In the genomic region with DNA sequence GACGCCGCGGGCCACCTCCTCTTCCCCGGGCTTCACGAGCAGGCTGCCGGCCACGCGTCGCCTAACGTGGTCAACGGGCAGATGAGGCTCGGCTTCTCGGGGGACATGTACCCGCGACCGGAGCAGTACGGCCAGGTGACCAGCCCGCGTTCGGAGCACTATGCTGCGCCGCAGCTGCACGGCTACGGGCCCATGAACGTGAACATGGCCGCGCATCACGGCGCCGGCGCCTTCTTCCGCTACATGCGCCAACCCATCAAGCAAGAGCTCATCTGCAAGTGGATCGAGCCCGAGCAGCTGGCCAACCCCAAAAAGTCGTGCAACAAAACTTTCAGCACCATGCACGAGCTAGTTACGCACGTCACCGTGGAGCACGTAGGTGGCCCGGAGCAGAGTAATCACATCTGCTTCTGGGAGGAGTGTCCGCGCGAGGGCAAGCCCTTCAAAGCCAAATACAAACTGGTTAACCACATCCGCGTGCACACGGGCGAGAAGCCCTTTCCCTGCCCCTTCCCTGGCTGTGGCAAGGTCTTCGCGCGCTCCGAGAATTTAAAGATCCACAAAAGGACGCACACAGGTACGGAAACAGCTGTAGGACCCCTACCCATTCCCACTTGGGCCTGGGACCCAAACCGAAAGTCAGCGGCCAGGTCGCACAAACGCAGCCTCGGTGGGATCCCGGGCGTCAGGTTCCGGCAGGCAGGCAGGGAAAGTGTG, we compare ENCODE assay signal across 9 cellular contexts. TPM values are rescaled to one million over a fixed set of nuclear protein-coding genes. Genes with fewer than 3 reads are reported as not detected.
A peak's percentile ranks its signal among the peaks of the same experiment; 100 is the strongest.
DNase-seq lines count a peak whose midpoint lies in the region; FAIRE-seq and TF ChIP-seq lines count a peak whose summit lies in the region.
"Had no signal": no experiment of that assay in that cellular context is flagged by ENCODE, and none has a peak within 500 bp of the region (broad histone marks: within the 10 kb centered on the region; RNA-seq: fewer than 3 reads in every experiment).

No MANE protein-coding gene starts in this region.

- H3K4me1 ChIP-seq in ES-I3 (ENCODE audit: insufficient read depth, low read length) (peaks cover 22% of the 10 kb centered on the region), NT2/D1 (ENCODE audit: insufficient read depth, insufficient read length) (peaks cover 15% of the 10 kb centered on the region), esophagus muscularis mucosa (peaks cover 37 to 78% (median 56%) of the 10 kb centered on the region in 4 donors), rectal smooth muscle tissue (ENCODE audit: control insufficient read depth, insufficient read depth, low read length) (peaks cover 2% of the 10 kb centered on the region), small intestine (ENCODE audit: control insufficient read depth in 2 of 2, insufficient read depth in 1 of 2, low read depth in 1 of 2, low read length in 1 of 2) (peaks cover 0 to 3% of the 10 kb centered on the region in 2 donors), transverse colon (peaks cover 7 to 38% (median 27%) of the 10 kb centered on the region in 4 donors)

- DNase-seq in NT2/D1 (ENCODE audit: low read depth, low spot score) (no peak), esophagus muscularis mucosa (ENCODE audit: extremely low spot score) (peak; percentile 70), ureter (ENCODE audit: low spot score) (no peak), NCI-H187 treated with DMSO at 0.1 percent for 48 hours (lab: John Stamatoyannopoulos, UW) (no peak), small intestine (no peak), transverse colon (no peak)
- DNase-seq: activated CD8-positive, alpha-beta memory T cell treated with anti-CD3 and anti-CD28 coated beads for 24 hours had no signal

- no peak for FAIRE-seq in small intestine (lab: Jason Lieb, UNC)

- H3K4me3 ChIP-seq in NT2/D1 (ENCODE audit: insufficient read length, low read depth) (peak overlapping the region; percentile 45), esophagus muscularis mucosa (peak overlapping the region; percentile 29 to 47 (median 38)), rectal smooth muscle tissue (ENCODE audit: low read length) (peak overlapping the region; percentile 50), small intestine (ENCODE audit: low read depth in 1 of 2, low read length in 2 of 2) (peak overlapping the region in 1 of 2 donors; percentile 24), transverse colon (peak overlapping the region in 2 of 4 donors; percentile 15 to 28)

- H3K36me3 ChIP-seq in ES-I3 (ENCODE audit: insufficient read depth, low read length) (no peaks in the 10 kb centered on the region), NT2/D1 (ENCODE audit: insufficient read depth, insufficient read length, low read length) (no peaks in the 10 kb centered on the region), esophagus muscularis mucosa (no peaks in the 10 kb centered on the region), rectal smooth muscle tissue (ENCODE audit: control insufficient read depth, insufficient read depth, low read length) (no peaks in the 10 kb centered on the region), small intestine (ENCODE audit: control insufficient read depth in 2 of 2, insufficient read depth in 2 of 2, low read length in 2 of 2) (no peaks in the 10 kb centered on the region), transverse colon (no peaks in the 10 kb centered on the region)

- in situ Hi-C loops in transverse colon (cut with MboI; ENCODE audit: low pct_ligation_motif_present in 1 of 4, low pct_unique_long_range_greater_than_20kb in 1 of 4, low sequenced_read_pairs in 3 of 4) = no loop called here

- intact Hi-C loops in esophagus muscularis mucosa (cut with DNase I) = loop anchor here (5.0 kb wide), 1 partner anchor 33 kb away; no protein-coding TSS in a partner anchor
- intact Hi-C loops in transverse colon (cut with DNase I; ENCODE audit: low total_unique reads) = no loop called here

- H3K9me3 ChIP-seq in ES-I3 (ENCODE audit: control insufficient read depth, insufficient read depth, low read length) = no peaks in the 10 kb centered on the region
- no peaks in the 10 kb centered on the region for H3K9me3 ChIP-seq in NT2/D1 (ENCODE audit: insufficient read depth, low read length)
- peaks cover 0 to 14% (median 0%) of the 10 kb centered on the region in 4 donors for H3K9me3 ChIP-seq in esophagus muscularis mucosa
- no peaks in the 10 kb centered on the region for H3K9me3 ChIP-seq in small intestine (ENCODE audit: control insufficient read depth, low read depth)
- H3K9me3 ChIP-seq in transverse colon = no peaks in the 10 kb centered on the region

- H3K9ac ChIP-seq in ES-I3 (ENCODE audit: low read depth, low read length) = peak overlapping the region; percentile 35; the same call in 1 of the 2 replicates
- peak overlapping the region; percentile 64 for H3K9ac ChIP-seq in NT2/D1 (ENCODE audit: insufficient read length, low read depth)
- H3K9ac ChIP-seq in rectal smooth muscle tissue (ENCODE audit: low read length) = no peak overlapping the region

- TF ChIP-seq POLR2A in esophagus muscularis mucosa (IDR thresholded peaks at IDR 0.05; ENCODE audit: low read depth) = no peak
- TF ChIP-seq POLR2A in transverse colon (IDR thresholded peaks at IDR 0.05) = no peak

- H3K27me3 ChIP-seq in NT2/D1 (ENCODE audit: insufficient read depth, insufficient read length) = peaks cover 100% of the 10 kb centered on the region
- H3K27me3 ChIP-seq in esophagus muscularis mucosa = peaks cover 9 to 100% (median 98%) of the 10 kb centered on the region in 4 donors
- H3K27me3 ChIP-seq in rectal smooth muscle tissue (ENCODE audit: control insufficient read depth, insufficient read depth, low read length) = peaks cover 66% of the 10 kb centered on the region
- peaks cover 9 to 72% of the 10 kb centered on the region in 2 donors for H3K27me3 ChIP-seq in small intestine (ENCODE audit: control insufficient read depth in 2 of 2, insufficient read depth in 2 of 2, low read length in 2 of 2)
- H3K27me3 ChIP-seq in transverse colon = peaks cover 100% of the 10 kb centered on the region

- TF ChIP-seq EP300 in esophagus muscularis mucosa (IDR thresholded peaks at IDR 0.05) = no peak
- no peak for TF ChIP-seq EP300 in transverse colon (IDR thresholded peaks at IDR 0.05; ENCODE audit: low read depth)

- 11% methylated on average over 31 of the region's 63 CpGs for WGBS in esophagus muscularis mucosa
- WGBS in small intestine, 3 donors = 3 to 11% (median 8%) methylated on average over 46 to 63 of the region's 63 CpGs
- WGBS in transverse colon (ENCODE audit: low coverage in 1 of 2), 2 donors = 0 to 16% methylated on average over 1 to 47 of the region's 63 CpGs

- no peak for TF ChIP-seq CTCF in esophagus muscularis mucosa (IDR thresholded peaks at IDR 0.05)
- TF ChIP-seq CTCF in transverse colon (IDR thresholded peaks at IDR 0.05) = no peak

- H3K27ac ChIP-seq in esophagus muscularis mucosa (replicated peaks in 1 of 4) (no peak overlapping the region), rectal smooth muscle tissue (ENCODE audit: low read depth, low read length) (no peak overlapping the region), small intestine (ENCODE audit: low read depth in 1 of 2, low read length in 1 of 2) (no peak overlapping the region), transverse colon (no peak overlapping the region)

RNA-seq across cellular contexts. Expression of gene ZIC1, which starts 1.5 kb away (rescaled TPM):
- total RNA-seq in esophagus muscularis mucosa (not detected), ureter (not detected), transverse colon (not detected)
- not detected for polyA plus RNA-seq in small intestine

RNA-seq across cellular contexts. Expression of gene ZIC4, which starts 4.3 kb away (rescaled TPM):
- total RNA-seq in esophagus muscularis mucosa = not detected
- not detected for total RNA-seq in ureter
- polyA plus RNA-seq in small intestine = not detected
- not detected for total RNA-seq in transverse colon
